1 cellular context compared by ENCODE assay signal in genomic region chr2:64654063-64654811, GRCh38.
TF ChIP-seq lines count a peak whose summit lies in the region.

No MANE protein-coding gene starts in this region.

TF ChIP-seq in HepG2, 621 proteins besides CTCF, POLR2A, EP300 and RAD21 (continued from another document and continues in another):
- peak; percentile 44; the same call in 1 of the 2 replicates for TF ChIP-seq ZHX2 (IDR thresholded peaks at IDR 0.05; ENCODE audit: low read depth)
- no peak for TF ChIP-seq ZHX2 (CRISPR knock-in tag; IDR thresholded peaks at IDR 0.05; ENCODE audit: borderline replicate concordance)
- TF ChIP-seq ZFX (CRISPR knock-in tag; IDR thresholded peaks at IDR 0.05; ENCODE audit: low read depth), result peak; percentile 90
- TF ChIP-seq ZBTB10 (CRISPR knock-in tag; IDR thresholded peaks at IDR 0.05; ENCODE audit: borderline replicate concordance), result no peak; the same call in 1 of the 2 replicates
- no peak for TF ChIP-seq TERF1 (CRISPR knock-in tag; IDR thresholded peaks at IDR 0.05)
- TF ChIP-seq TEF (CRISPR knock-in tag; IDR thresholded peaks at IDR 0.05), result no peak
- TF ChIP-seq MZF1 (CRISPR knock-in tag; IDR thresholded peaks at IDR 0.05; ENCODE audit: borderline replicate concordance), result no peak; the same call in 1 of the 2 replicates
- peak; percentile 20; the same call in 1 of the 2 replicates for TF ChIP-seq ZNF614 (CRISPR knock-in tag; IDR thresholded peaks at IDR 0.05; ENCODE audit: borderline replicate concordance)
- peak; percentile 36; the same call in 1 of the 2 replicates for TF ChIP-seq RERE (CRISPR knock-in tag; IDR thresholded peaks at IDR 0.05; ENCODE audit: low read depth)
- peak; percentile 57; the same call in 1 of the 2 replicates for TF ChIP-seq ZNF160 (CRISPR knock-in tag; IDR thresholded peaks at IDR 0.05)
- TF ChIP-seq AGO1 (IDR thresholded peaks at IDR 0.05; ENCODE audit: low read depth, low read length, poor library complexity, severe bottlenecking), result peak; percentile 5
- TF ChIP-seq CHCHD3 (CRISPR knock-in tag; IDR thresholded peaks at IDR 0.05), result peak; percentile 71; the same call in 1 of the 2 replicates
- TF ChIP-seq ZNF781 (CRISPR knock-in tag; IDR thresholded peaks at IDR 0.05; ENCODE audit: borderline replicate concordance, not compliant biosample characterization), result peak; percentile 88
- TF ChIP-seq ZNF709 (CRISPR knock-in tag; IDR thresholded peaks at IDR 0.05), result no peak
- peak; percentile 41; the same call in 1 of the 2 replicates for TF ChIP-seq ZSCAN31 (CRISPR knock-in tag; IDR thresholded peaks at IDR 0.05; ENCODE audit: low read depth)
- TF ChIP-seq ZNF484 (CRISPR knock-in tag; IDR thresholded peaks at IDR 0.05; ENCODE audit: borderline replicate concordance, low read depth), result 0 out of 2 replicates have a peak, but pooled peaks have one; percentile 56
- TF ChIP-seq ZNF501 (CRISPR knock-in tag; IDR thresholded peaks at IDR 0.05), result peak; percentile 73; the same call in 1 of the 2 replicates
- TF ChIP-seq MEF2D (CRISPR knock-in tag; IDR thresholded peaks at IDR 0.05), result peak; percentile 53
- TF ChIP-seq ZBTB7B (CRISPR knock-in tag; IDR thresholded peaks at IDR 0.05), result peak; percentile 97
- no peak for TF ChIP-seq GATAD2A (CRISPR knock-in tag; IDR thresholded peaks at IDR 0.05)
- TF ChIP-seq IRF2 (CRISPR knock-in tag; IDR thresholded peaks at IDR 0.05), result peak; percentile 68; the same call in 1 of the 2 replicates
- no peak; the same call in 1 of the 2 replicates for TF ChIP-seq ZNF234 (CRISPR knock-in tag; conservative IDR thresholded peaks at IDR 0.05)
- peak; percentile 30; the same call in 1 of the 2 replicates for TF ChIP-seq GMEB1 (CRISPR knock-in tag; IDR thresholded peaks at IDR 0.05; ENCODE audit: borderline replicate concordance)
- TF ChIP-seq ISL2 (CRISPR knock-in tag; IDR thresholded peaks at IDR 0.05), result peak; percentile 61
- TF ChIP-seq EZH2 (conservative IDR thresholded peaks at IDR 0.05; ENCODE audit: low read depth, low read length), result no peak
- no peak for TF ChIP-seq SOX6 (IDR thresholded peaks at IDR 0.05)
- peak; percentile 80 for TF ChIP-seq SOX6 (CRISPR knock-in tag; IDR thresholded peaks at IDR 0.05)
- TF ChIP-seq ZNF670 (CRISPR knock-in tag; IDR thresholded peaks at IDR 0.05; ENCODE audit: borderline replicate concordance), result 0 out of 2 replicates have a peak, but pooled peaks have one; percentile 85
- TF ChIP-seq HNRNPL (IDR thresholded peaks at IDR 0.05; ENCODE audit: low read depth, low read length), result no peak
- no peak for TF ChIP-seq ZNF841 (CRISPR knock-in tag; IDR thresholded peaks at IDR 0.05; ENCODE audit: borderline replicate concordance)
- 0 out of 2 replicates have a peak, but pooled peaks have one; percentile 53 for TF ChIP-seq MIER2 (CRISPR knock-in tag; IDR thresholded peaks at IDR 0.05)
- TF ChIP-seq ZNF782 (CRISPR knock-in tag; IDR thresholded peaks at IDR 0.05; ENCODE audit: borderline replicate concordance), result peak; percentile 82; the same call in 1 of the 2 replicates
- TF ChIP-seq GFI1 (CRISPR knock-in tag; IDR thresholded peaks at IDR 0.05; ENCODE audit: borderline replicate concordance), result no peak
- peak; percentile 97 for TF ChIP-seq MEIS1 (CRISPR knock-in tag; IDR thresholded peaks at IDR 0.05; ENCODE audit: borderline replicate concordance)
- TF ChIP-seq MYPOP (CRISPR knock-in tag; IDR thresholded peaks at IDR 0.05), result peak; percentile 69
- TF ChIP-seq RBAK (CRISPR knock-in tag; IDR thresholded peaks at IDR 0.05), result peak; percentile 60; the same call in 1 of the 2 replicates
- TF ChIP-seq ZNF597 (CRISPR knock-in tag; IDR thresholded peaks at IDR 0.05), result no peak
- TF ChIP-seq PPARG (CRISPR knock-in tag; conservative IDR thresholded peaks at IDR 0.05), result no peak
- TF ChIP-seq SIN3A (IDR thresholded peaks at IDR 0.05; ENCODE audit: borderline replicate concordance, low read depth, low read length), result peak; percentile 65; the same call in 1 of the 2 replicates
- no peak for TF ChIP-seq ZNF589 (CRISPR knock-in tag; conservative IDR thresholded peaks at IDR 0.05)
- no peak for TF ChIP-seq DDIT3 (CRISPR knock-in tag; IDR thresholded peaks at IDR 0.05)
- TF ChIP-seq ZNF720 (CRISPR knock-in tag; IDR thresholded peaks at IDR 0.05), result no peak
